ENCODE assay signal across 8 cellular contexts in genomic region chr17:77829871-77830799, GRCh38.
DNase-seq lines count a peak whose midpoint lies in the region; ATAC-seq and TF ChIP-seq lines count a peak whose summit lies in the region.

No MANE protein-coding gene starts in this region.

- no peaks in the 10 kb centered on the region for H3K9me3 ChIP-seq in body of pancreas
- no peaks in the 10 kb centered on the region for H3K9me3 ChIP-seq in testis

- ATAC-seq in body of pancreas (peak; percentile 51), GM19351 (IDR thresholded peaks at IDR 0.05; ENCODE audit: unreplicated experiment) (no peak), GM18870 (IDR thresholded peaks at IDR 0.05; ENCODE audit: unreplicated experiment) (no peak)

- TF ChIP-seq POLR2A in body of pancreas (IDR thresholded peaks at IDR 0.05) (no peak), testis (IDR thresholded peaks at IDR 0.05) (no peak)

- peak; percentile 12 for DNase-seq in NCI-H2227 (lab: John Stamatoyannopoulos, UW; ENCODE audit: unreplicated experiment)
- no peak for DNase-seq in NCI-H2227 treated with DMSO at 0.1 percent for 48 hours (lab: John Stamatoyannopoulos, UW)
- peak in 3 of 4 donors; percentile 24 to 29 (median 25) for DNase-seq in body of pancreas
- DNase-seq in testis, result peak; percentile 63
- no peak for DNase-seq in NCI-H2029 (lab: John Stamatoyannopoulos, UW)

- H3K4me1 ChIP-seq in body of pancreas, result no peaks in the 10 kb centered on the region
- peaks cover 35% of the 10 kb centered on the region for H3K4me1 ChIP-seq in testis

- H3K27ac ChIP-seq in body of pancreas (peak overlapping the region in 3 of 4 donors; percentile 38 to 50 (median 49)), layer of hippocampus (ENCODE audit: low read depth, low read length) (peak overlapping the region; percentile 19), testis (peak overlapping the region; percentile 67 to 82)

- TF ChIP-seq CTCF in body of pancreas (IDR thresholded peaks at IDR 0.05), result no peak
- TF ChIP-seq CTCF in testis (IDR thresholded peaks at IDR 0.05), result no peak

- H3K4me3 ChIP-seq in body of pancreas (no peak overlapping the region), testis (no peak overlapping the region)

- intact Hi-C loops in body of pancreas (cut with DNase I), result no loop called here
- intact Hi-C loops in testis (cut with DNase I; ENCODE audit: low total_unique reads), result no loop called here

- no peaks in the 10 kb centered on the region for H3K27me3 ChIP-seq in body of pancreas
- no peaks in the 10 kb centered on the region for H3K27me3 ChIP-seq in layer of hippocampus (ENCODE audit: control insufficient read depth, insufficient read depth, low read length)
- H3K27me3 ChIP-seq in testis, result no peaks in the 10 kb centered on the region

- 59 to 61% methylated on average over 14 to 15 of the region's 16 CpGs for WGBS in body of pancreas, 2 donors
- WGBS in testis, 2 donors, result 40 to 56% methylated on average over 8 to 16 of the region's 16 CpGs

- H3K36me3 ChIP-seq in body of pancreas (replicated peaks in 1 of 2; ENCODE audit: insufficient read depth in 1 of 2, low read depth in 2 of 2), result no peaks in the 10 kb centered on the region
- H3K36me3 ChIP-seq in testis (ENCODE audit: low read depth, missing control alignments), result no peaks in the 10 kb centered on the region

Comparison
In these comparisons a context has a peak if more than half of its experiments do, and no peak if none do; other contexts are left out.
1. DNase-seq: peak in NCI-H2227 (single experiment), body of pancreas (3 of 4) and testis (single experiment); none in NCI-H2227 treated with DMSO at 0.1 percent for 48 hours (single experiment) and NCI-H2029 (single experiment).
2. H3K27ac ChIP-seq: peak in every context shown above with its lines; median percentile 74 in testis; 49 in body of pancreas; 19 in layer of hippocampus.